Comparison of ENCODE assay signal across 9 cellular contexts in the genomic region with DNA sequence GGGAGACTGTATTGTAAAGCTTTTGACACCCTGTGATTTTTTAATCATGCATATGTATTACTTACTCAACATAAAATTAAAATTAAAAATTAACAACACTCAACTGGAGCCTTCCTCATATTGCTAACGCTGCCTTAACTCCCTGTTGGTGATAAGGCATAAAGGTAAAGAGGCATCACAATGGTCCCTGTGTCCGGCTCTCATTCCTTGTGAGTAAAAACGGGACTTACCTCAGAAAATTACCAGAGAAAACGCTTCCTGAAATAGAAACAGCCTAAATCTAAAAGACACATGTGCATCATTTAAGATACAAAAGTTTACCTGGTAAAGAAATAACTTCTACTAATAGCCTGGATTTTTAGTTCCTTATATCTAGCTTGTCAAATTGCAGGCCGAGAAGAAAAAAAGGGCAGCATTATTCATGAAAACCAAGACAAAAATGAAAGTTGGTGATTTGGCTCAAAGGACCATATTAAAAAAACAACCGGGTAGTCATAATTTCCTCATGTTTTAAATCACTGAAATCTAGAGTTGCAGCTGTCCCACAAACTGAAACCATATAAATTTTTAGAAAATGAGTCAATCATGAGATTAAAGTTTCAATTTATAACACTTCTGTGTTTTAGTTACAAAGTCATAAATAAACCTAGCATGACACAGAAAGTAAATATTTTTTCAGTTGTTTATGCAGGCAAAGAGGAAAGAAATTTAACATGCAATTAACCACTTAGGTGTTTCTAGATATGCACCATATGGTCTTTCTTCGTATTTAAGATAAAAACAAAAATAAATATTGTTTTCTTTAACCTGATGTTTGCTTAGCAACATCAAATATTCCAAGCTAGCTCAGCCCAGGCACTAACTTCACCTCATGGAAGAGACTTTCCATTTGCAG.
DNase-seq lines count a peak whose midpoint lies in the region; ATAC-seq, FAIRE-seq and TF ChIP-seq lines count a peak whose summit lies in the region.
"Had no signal": no experiment of that assay in that cellular context is flagged by ENCODE, and none has a peak within 500 bp of the region (broad histone marks: within the 10 kb centered on the region; RNA-seq: fewer than 3 reads in every experiment).

No MANE protein-coding gene starts in this region.

- peak overlapping the region; percentile 93 for H3K27ac ChIP-seq in GM12878 (ENCODE audit: control insufficient read depth, insufficient read depth)
- H3K27ac ChIP-seq in smooth muscle cell (ENCODE audit: low read depth) = peak overlapping the region; percentile 79

- intact Hi-C loops in GM12878 (cut with micrococcal nuclease; ENCODE audit: unreplicated experiment) = loop anchor here (1.0 to 2.0 kb wide), 2 partner anchors 17 to 42 kb away; no protein-coding TSS in a partner anchor

- H3K79me2 ChIP-seq in GM12878 (ENCODE audit: control insufficient read depth, insufficient read depth, low read length) (no peaks in the 10 kb centered on the region), smooth muscle cell (ENCODE audit: low read depth) (no peaks in the 10 kb centered on the region)

- H3K4me3 ChIP-seq in GM12878 (0 out of 2 replicates have a peak overlapping the region, but pooled peaks have one; percentile 22), smooth muscle cell (peak overlapping the region; percentile 15)

- WGBS in GM12878 (ENCODE audit: insufficient coverage, insufficient replicate concordance, low lambda C conversion rate, missing lambda C conversion rate) = under 1% methylated on average over 7 of the region's 7 CpGs
- WGBS in smooth muscle cell (ENCODE audit: low lambda C conversion rate) = 67% methylated on average over 7 of the region's 7 CpGs

- H3K4me3 Mint-ChIP-seq in activated CD8-positive, alpha-beta memory T cell treated with anti-CD3 and anti-CD28 coated beads, Interleukin-2, amount 10 ng/mL, durations not matched to agents 7 days and 5 days = no peak overlapping the region

- no peak for TF ChIP-seq POLR2A in GM12878 (IDR thresholded peaks at IDR 0.05; ENCODE audit: low read depth, low read length)

- no peak for DNase-seq in activated CD8-positive, alpha-beta memory T cell treated with anti-CD3 and anti-CD28 coated beads, Interleukin-2, amount 10 ng/mL, durations not matched to agents 7 days and 5 days
- no peak for DNase-seq in activated CD8-positive, alpha-beta memory T cell treated with anti-CD3 and anti-CD28 coated beads, Interleukin-2, amount 50 U/mL, for 4 hours
- DNase-seq in GM12878 (ENCODE audit: low read depth, low spot score) = peak; percentile 72
- no peak for DNase-seq in smooth muscle cell (lab: John Stamatoyannopoulos, UW; ENCODE audit: unreplicated experiment)
- DNase-seq in left lobe of liver (ENCODE audit: low spot score) = no peak
- no peak for DNase-seq in NCI-H2081 (lab: John Stamatoyannopoulos, UW)
- no peak for DNase-seq in SHP77 treated with DMSO at 0.1 percent for 48 hours (lab: John Stamatoyannopoulos, UW)
- DNase-seq: effector memory CD4-positive, alpha-beta T cell had no signal

- peaks cover 4% of the 10 kb centered on the region for H3K9me3 ChIP-seq in GM12878 (replicated peaks; ENCODE audit: control insufficient read depth, insufficient read depth, low read length)
- no peaks in the 10 kb centered on the region for H3K9me3 ChIP-seq in smooth muscle cell (replicated peaks; ENCODE audit: low read depth)

- POLR2A ChIA-PET in GM12878 (lab: Charles Lee) = interaction anchor here (0.7 to 2.0 kb wide), 3 partner anchors 10 to 90 kb away, joined by 3 to 11 read pairs (median 3); no protein-coding TSS in a partner anchor

- FAIRE-seq in GM12878 (lab: Jason Lieb, UNC) = no peak

- H3F3A ChIP-seq in smooth muscle cell (ENCODE audit: low read depth) = no peaks in the 10 kb centered on the region

- SMC1A ChIA-PET in GM12878 (lab: Charles Lee; ENCODE audit: uncharacterized antibody, unreplicated experiment) = interaction anchor here (0.8 to 2.9 kb wide), 11 partner anchors 10 to 69 kb away, joined by 3 to 11 read pairs (median 4); no protein-coding TSS in a partner anchor

- no peak overlapping the region for H3K27ac Mint-ChIP-seq in activated CD8-positive, alpha-beta memory T cell treated with anti-CD3 and anti-CD28 coated beads, Interleukin-2, amount 10 ng/mL, durations not matched to agents 7 days and 5 days

- H3K27me3 Mint-ChIP-seq in activated CD8-positive, alpha-beta memory T cell treated with anti-CD3 and anti-CD28 coated beads, Interleukin-2, amount 10 ng/mL, durations not matched to agents 7 days and 5 days = no peaks in the 10 kb centered on the region

- H3K36me3 Mint-ChIP-seq in activated CD8-positive, alpha-beta memory T cell treated with anti-CD3 and anti-CD28 coated beads, Interleukin-2, amount 10 ng/mL, durations not matched to agents 7 days and 5 days = peaks cover 12% of the 10 kb centered on the region

- no peaks in the 10 kb centered on the region for H4K20me1 ChIP-seq in GM12878 (ENCODE audit: control insufficient read depth, insufficient read depth)
- no peaks in the 10 kb centered on the region for H4K20me1 ChIP-seq in smooth muscle cell (ENCODE audit: low read depth)

- no peaks in the 10 kb centered on the region; a peak in 1 of 4 replicates for H3K36me3 ChIP-seq in GM12878 (ENCODE audit: control insufficient read depth in 2 of 2, insufficient read depth in 2 of 2, low read length in 1 of 2)
- H3K36me3 ChIP-seq in smooth muscle cell (ENCODE audit: low read depth) = no peaks in the 10 kb centered on the region

- H3K9ac ChIP-seq in GM12878 (ENCODE audit: control insufficient read depth, insufficient read depth, low read length) (peak overlapping the region; percentile 67), smooth muscle cell (ENCODE audit: low read depth) (peak overlapping the region; percentile 43)

- H3K4me2 ChIP-seq in GM12878 (ENCODE audit: control insufficient read depth, insufficient read depth) (peak overlapping the region; percentile 61), smooth muscle cell (peak overlapping the region; percentile 63)

- H3K4me1 Mint-ChIP-seq in activated CD8-positive, alpha-beta memory T cell treated with anti-CD3 and anti-CD28 coated beads, Interleukin-2, amount 10 ng/mL, durations not matched to agents 7 days and 5 days = peaks cover 16% of the 10 kb centered on the region

- CTCF ChIA-PET in activated CD8-positive, alpha-beta memory T cell treated with anti-CD3 and anti-CD28 coated beads, Interleukin-2, amount 10 ng/mL, durations not matched to agents 7 days and 5 days (lab: Charles Lee) = interaction anchor here (1.2 kb wide), 1 partner anchor 43 kb away, joined by 3 read pairs; no protein-coding TSS in a partner anchor
- CTCF ChIA-PET in GM12878 (lab: Yijun Ruan, JAX) = interaction anchor here (1.1 to 2.5 kb wide), 3 partner anchors 13 to 17 kb away, joined by 4 to 9 read pairs (median 6); no protein-coding TSS in a partner anchor

- H3K9me3 Mint-ChIP-seq in activated CD8-positive, alpha-beta memory T cell treated with anti-CD3 and anti-CD28 coated beads, Interleukin-2, amount 10 ng/mL, durations not matched to agents 7 days and 5 days (ENCODE audit: low read depth) = no peaks in the 10 kb centered on the region

- in situ Hi-C loops in GM12878 (cut with MboI) = no loop called here

- TF ChIP-seq RAD21 in GM12878 (IDR thresholded peaks at IDR 0.05; ENCODE audit: insufficient read depth, low read depth, low read length) = no peak

- TF ChIP-seq CTCF in GM12878 (IDR thresholded peaks at IDR 0.05 in 2 of 3, conservative IDR thresholded peaks at IDR 0.05 in 1 of 3; ENCODE audit: control insufficient read depth in 2 of 3, extremely low read depth in 1 of 3, insufficient read depth in 1 of 3, low read depth in 3 of 3, low read length in 3 of 3) (no peak), smooth muscle cell (IDR thresholded peaks at IDR 0.05; ENCODE audit: borderline replicate concordance, insufficient read depth, poor library complexity, severe bottlenecking) (no peak)

- peak; percentile 67 to 98 for TF ChIP-seq EP300 in GM12878 (IDR thresholded peaks at IDR 0.05; ENCODE audit: borderline replicate concordance in 1 of 2, control insufficient read depth in 1 of 2, low read depth in 2 of 2, low read length in 2 of 2)

- H3K4me1 ChIP-seq in GM12878 (ENCODE audit: control insufficient read depth, insufficient read depth, low read length) (peaks cover 51% of the 10 kb centered on the region), smooth muscle cell (ENCODE audit: low read depth) (peaks cover 7% of the 10 kb centered on the region)

- peak; percentile 47 for ATAC-seq in activated CD8-positive, alpha-beta memory T cell treated with anti-CD3 and anti-CD28 coated beads, Interleukin-2, amount 10 ng/mL, durations not matched to agents 7 days and 5 days
- peak; percentile 70 for ATAC-seq in HG02885 (IDR thresholded peaks at IDR 0.05; ENCODE audit: poor library complexity, unreplicated experiment)
- ATAC-seq in GM12878 = peak; percentile 72
- no peak for ATAC-seq in left lobe of liver

- TSS peak; percentile 91 for BruUV-seq in GM12878 (replicated peaks; lab: Mats Ljungman, UMichigan)

- RAD21 ChIA-PET in GM12878 (lab: Charles Lee; ENCODE audit: unreplicated experiment) = interaction anchor here (0.7 to 4.6 kb wide), 5 partner anchors 12 to 61 kb away, joined by 3 to 21 read pairs (median 5); no protein-coding TSS in a partner anchor

- H3K27me3 ChIP-seq in GM12878 (replicated peaks in 1 of 2; ENCODE audit: control insufficient read depth in 2 of 2, insufficient read depth in 2 of 2, low read length in 1 of 2) = no peaks in the 10 kb centered on the region
- H3K27me3 ChIP-seq in smooth muscle cell (ENCODE audit: low read depth) = no peaks in the 10 kb centered on the region

- H2AFZ ChIP-seq in GM12878 (ENCODE audit: control insufficient read depth, low read depth, low read length) = peak overlapping the region; percentile 61
- no peak overlapping the region for H2AFZ ChIP-seq in smooth muscle cell (ENCODE audit: low read depth)

TF ChIP-seq in GM12878, 131 proteins besides CTCF, POLR2A, EP300 and RAD21 (continues in another document):
- TF ChIP-seq EED (IDR thresholded peaks at IDR 0.05; ENCODE audit: low read depth) = peak; percentile 58
- TF ChIP-seq MTA3 (IDR thresholded peaks at IDR 0.05; ENCODE audit: borderline replicate concordance, low read length) = peak; percentile 79; the same call in 1 of the 2 replicates
- peak; percentile 73 for TF ChIP-seq ZNF384 (IDR thresholded peaks at IDR 0.05; ENCODE audit: borderline replicate concordance, low read depth, low read length)
